ENCODE assay signal across 13 cellular contexts in genomic region chr19:3975637-3976087, GRCh38. TPM values are rescaled to one million over a fixed set of nuclear protein-coding genes. Genes with fewer than 3 reads are reported as not detected.
DNase-seq lines count a peak whose midpoint lies in the region; ATAC-seq, FAIRE-seq and TF ChIP-seq lines count a peak whose summit lies in the region.
"Had no signal": no experiment of that assay in that cellular context is flagged by ENCODE, and none has a peak within 500 bp of the region (broad histone marks: within the 10 kb centered on the region; RNA-seq: fewer than 3 reads in every experiment).

No MANE protein-coding gene starts in this region.

- no peak for TF ChIP-seq CTCF in HepG2 (CRISPR knock-in tag; IDR thresholded peaks at IDR 0.05)
- TF ChIP-seq CTCF in right lobe of liver (IDR thresholded peaks at IDR 0.05), result no peak

- H3K79me2 ChIP-seq in HepG2 (ENCODE audit: insufficient read depth, low read length), result peaks cover 7% of the 10 kb centered on the region

- CTCF ChIA-PET in HepG2 (lab: Yijun Ruan, JAX; ENCODE audit: low intra/inter-chr PET ratio, low total read pairs), result no interaction called here

- in situ Hi-C loops in HepG2 (cut with HindIII; ENCODE audit: extremely low pct_ligation_motif_present, low pct_unique_long_range_greater_than_20kb), result no loop called here

- H3K4me1 Mint-ChIP-seq in activated naive CD8-positive, alpha-beta T cell treated with anti-CD3 and anti-CD28 coated beads for 36 hours, result peaks cover 19% of the 10 kb centered on the region
- H3K4me1 Mint-ChIP-seq in stimulated activated naive B cell treated with anti-CD40 and anti-IgM and Interleukin-4, amounts not matched to agents 10 μg/mL and 1 μg/mL and 100 μg/mL, for 72 hours, result peaks cover 19 to 32% of the 10 kb centered on the region in 2 donors

- H3K36me3 ChIP-seq in HepG2 (replicated peaks in 1 of 2; ENCODE audit: control insufficient read depth in 1 of 2, insufficient read depth in 2 of 2, low read length in 2 of 2), result peaks cover 41 to 48% of the 10 kb centered on the region in 2 experiments
- peaks cover 41 to 58% (median 50%) of the 10 kb centered on the region in 4 donors for H3K36me3 ChIP-seq in right lobe of liver

- TF ChIP-seq POLR2A in HepG2 (IDR thresholded peaks at IDR 0.05; ENCODE audit: insufficient read depth in 1 of 2, low read depth in 2 of 2, low read length in 2 of 2), result peak; percentile 32 to 57; a peak in 2 of 4 replicates
- TF ChIP-seq POLR2A in right lobe of liver (IDR thresholded peaks at IDR 0.05), result no peak

- ATAC-seq in HepG2 (no peak), right lobe of liver (no peak), GM21447 (IDR thresholded peaks at IDR 0.05; ENCODE audit: unreplicated experiment) (no peak)
- ATAC-seq in stimulated activated naive B cell treated with anti-CD40 and anti-IgM and Interleukin-4, amounts not matched to agents 10 μg/mL and 1 μg/mL and 100 μg/mL, for 72 hours (replicated peaks), result no peak

- 93% methylated on average over 14 of the region's 14 CpGs for WGBS in HepG2 (ENCODE audit: low lambda C conversion rate)
- 85% methylated on average over 9 of the region's 14 CpGs for WGBS in right lobe of liver (ENCODE audit: insufficient coverage, low coverage, low lambda C conversion rate, missing lambda C conversion rate)

- no peak for DNase-seq in HepG2 (ENCODE audit: low spot score)
- DNase-seq in right lobe of liver, result no peak
- DNase-seq in activated naive CD8-positive, alpha-beta T cell treated with anti-CD3 and anti-CD28 coated beads for 36 hours, result no peak
- DNase-seq in stimulated activated naive B cell treated with anti-CD40 and anti-IgM and Interleukin-4, amounts not matched to agents 10 μg/mL and 1 μg/mL and 100 μg/mL, for 72 hours, result no peak
- no peak for DNase-seq in islet precursor cell
- DNase-seq: GOT3, NCI-H187 treated with DMSO at 0.1 percent for 48 hours, spleen had no signal

- POLR2A ChIA-PET in HepG2 (lab: Yijun Ruan, JAX), result interaction anchor here (0.6 to 2.8 kb wide), 3 partner anchors 10 to 98 kb away, joined by 4 to 15 read pairs (median 14); partner anchors contain the start of gene EEF2

- H3K9me3 ChIP-seq in HepG2 (ENCODE audit: low read length) (no peaks in the 10 kb centered on the region), right lobe of liver (no peaks in the 10 kb centered on the region)
- H3K9me3 ChIP-seq: BLaER1 treated with 17β-estradiol and CSF1 and Interleukin-3, amounts not matched to agents 10 nM and 100 nM; spleen had no signal

- H3K4me1 ChIP-seq in HepG2 (ENCODE audit: insufficient read depth, low read length) (peaks cover 7% of the 10 kb centered on the region; the same call in 1 of the 2 replicates), right lobe of liver (no peaks in the 10 kb centered on the region)

- no peak overlapping the region for H3K4me2 ChIP-seq in HepG2 (ENCODE audit: low read depth, low read length)

- no peak overlapping the region for H3K9ac ChIP-seq in HepG2 (ENCODE audit: insufficient read depth, low read depth, low read length)

- BruUV-seq in HepG2 (replicated peaks; lab: Mats Ljungman, UMichigan), result no TSS peak

- peaks cover 52% of the 10 kb centered on the region for H4K20me1 ChIP-seq in HepG2 (ENCODE audit: insufficient read depth, low read length)

- H3K4me3 ChIP-seq in HepG2 (replicated peaks in 1 of 3; ENCODE audit: insufficient read depth in 1 of 3, low read depth in 2 of 3, low read length in 3 of 3) (no peak overlapping the region), right lobe of liver (no peak overlapping the region)
- H3K4me3 ChIP-seq: BLaER1 treated with 17β-estradiol and CSF1 and Interleukin-3, amounts not matched to agents 10 nM and 100 nM; spleen had no signal

- intact Hi-C loops in HepG2 (cut with micrococcal nuclease; ENCODE audit: unreplicated experiment), result no loop called here
- intact Hi-C loops in right lobe of liver (cut with DNase I), result no loop called here

- no peak for TF ChIP-seq RAD21 in HepG2 (CRISPR knock-in tag; IDR thresholded peaks at IDR 0.05)

- peaks cover 42% of the 10 kb centered on the region for H3K36me3 Mint-ChIP-seq in activated naive CD8-positive, alpha-beta T cell treated with anti-CD3 and anti-CD28 coated beads for 36 hours
- peaks cover 38 to 40% of the 10 kb centered on the region in 2 donors for H3K36me3 Mint-ChIP-seq in stimulated activated naive B cell treated with anti-CD40 and anti-IgM and Interleukin-4, amounts not matched to agents 10 μg/mL and 1 μg/mL and 100 μg/mL, for 72 hours

- FAIRE-seq in HepG2 (lab: Jason Lieb, UNC), result no peak
- FAIRE-seq: bronchial epithelial cell had no signal

- H3K9me3 Mint-ChIP-seq in activated naive CD8-positive, alpha-beta T cell treated with anti-CD3 and anti-CD28 coated beads for 36 hours, result no peaks in the 10 kb centered on the region
- H3K9me3 Mint-ChIP-seq in stimulated activated naive B cell treated with anti-CD40 and anti-IgM and Interleukin-4, amounts not matched to agents 10 μg/mL and 1 μg/mL and 100 μg/mL, for 72 hours, result no peaks in the 10 kb centered on the region
- H3K9me3 Mint-ChIP-seq: immature natural killer cell; T-helper 2 cell treated with Interferon-gamma antibody and Interleukin-4, amounts not matched to agents 5 μg/mL and 100 μg/mL, for 36 hours had no signal

- no peak for TF ChIP-seq EP300 in HepG2 (IDR thresholded peaks at IDR 0.05; ENCODE audit: low read depth in 2 of 2, low read length in 2 of 2)
- TF ChIP-seq EP300 in HepG2 (CRISPR knock-in tag; IDR thresholded peaks at IDR 0.05; ENCODE audit: borderline replicate concordance), result no peak

- peak overlapping the region; percentile 29 for H3K4me3 Mint-ChIP-seq in activated naive CD8-positive, alpha-beta T cell treated with anti-CD3 and anti-CD28 coated beads for 36 hours
- no peak overlapping the region for H3K4me3 Mint-ChIP-seq in stimulated activated naive B cell treated with anti-CD40 and anti-IgM and Interleukin-4, amounts not matched to agents 10 μg/mL and 1 μg/mL and 100 μg/mL, for 72 hours
- H3K4me3 Mint-ChIP-seq: immature natural killer cell; T-helper 2 cell treated with Interferon-gamma antibody and Interleukin-4, amounts not matched to agents 5 μg/mL and 100 μg/mL, for 36 hours had no signal

- H2AFZ ChIP-seq in HepG2 (ENCODE audit: low read length), result no peak overlapping the region

- no peaks in the 10 kb centered on the region for H3K27me3 Mint-ChIP-seq in activated naive CD8-positive, alpha-beta T cell treated with anti-CD3 and anti-CD28 coated beads for 36 hours
- H3K27me3 Mint-ChIP-seq in stimulated activated naive B cell treated with anti-CD40 and anti-IgM and Interleukin-4, amounts not matched to agents 10 μg/mL and 1 μg/mL and 100 μg/mL, for 72 hours, result no peaks in the 10 kb centered on the region

- H3K27me3 ChIP-seq in HepG2 (ENCODE audit: control insufficient read depth in 1 of 2, insufficient read depth in 2 of 2, low read length in 2 of 2), result no peaks in the 10 kb centered on the region
- no peaks in the 10 kb centered on the region for H3K27me3 ChIP-seq in right lobe of liver
- H3K27me3 ChIP-seq: BLaER1 treated with 17β-estradiol and CSF1 and Interleukin-3, amounts not matched to agents 10 nM and 100 nM; spleen had no signal

- H3K27ac ChIP-seq in HepG2 (ENCODE audit: extremely low read length, insufficient read depth, low read length), result no peak overlapping the region
- H3K27ac ChIP-seq in right lobe of liver, result no peak overlapping the region
- H3K27ac ChIP-seq: spleen had no signal

- peak overlapping the region; percentile 20 for H3K27ac Mint-ChIP-seq in activated naive CD8-positive, alpha-beta T cell treated with anti-CD3 and anti-CD28 coated beads for 36 hours
- H3K27ac Mint-ChIP-seq in stimulated activated naive B cell treated with anti-CD40 and anti-IgM and Interleukin-4, amounts not matched to agents 10 μg/mL and 1 μg/mL and 100 μg/mL, for 72 hours, result peak overlapping the region; percentile 73
- H3K27ac Mint-ChIP-seq: T-helper 2 cell treated with Interferon-gamma antibody and Interleukin-4, amounts not matched to agents 5 μg/mL and 100 μg/mL, for 36 hours had no signal

RNA-seq across cellular contexts. Expression of gene DAPK3, which starts 4.8 kb away (rescaled TPM):
- total RNA-seq in HepG2 (2016; rRNA removed; fragmentation: Illumina TruSeq; extraction: Trizol) (22.0 and 30.5 TPM in 2 replicates), right lobe of liver (10 to 100 TPM; 13.1 to 63.7 (median 24.9) TPM)
- 5.0 and 5.5 TPM in 2 replicates for total RNA-seq in HepG2 (2016; cell fraction: cytosol; rRNA removed; fragmentation: Illumina TruSeq; extraction: Trizol; ENCODE audit: low read depth)
- total RNA-seq in HepG2 (2016; cell fraction: insoluble cytoplasmic fraction; rRNA removed; fragmentation: Illumina TruSeq; extraction: Trizol), result 18.7 and 32.5 TPM in 2 replicates
- 9.6 and 13.4 TPM in 2 replicates for total RNA-seq in HepG2 (2016; cell fraction: membrane; rRNA removed; fragmentation: Illumina TruSeq; extraction: Trizol)
- 20.1 and 21.1 TPM in 2 replicates for total RNA-seq in HepG2 (2016; cell fraction: nucleus; rRNA removed; fragmentation: Illumina TruSeq; extraction: Trizol)
- 37.3 and 51.9 TPM in 2 replicates for polyA plus RNA-seq in HepG2 (2011; rRNA removed)
- polyA plus RNA-seq in HepG2 (2011; cell fraction: cytosol; rRNA removed), result 36.9 and 42.7 TPM in 2 replicates
- polyA plus RNA-seq in HepG2 (2011; cell fraction: nucleus; rRNA removed), result 102 and 107 TPM in 2 replicates
- polyA plus RNA-seq in HepG2 (2012), result 20.1 and 33.8 TPM in 2 replicates
- 2.6 and 2.9 TPM in 2 replicates for polyA plus RNA-seq in HepG2 (2016; cell fraction: cytosol; fragmentation: Illumina TruSeq; extraction: Trizol; ENCODE audit: low read depth)
- 20.1 and 23.6 TPM in 2 replicates for polyA plus RNA-seq in HepG2 (2016; cell fraction: insoluble cytoplasmic fraction; fragmentation: Illumina TruSeq; extraction: Trizol; ENCODE audit: low read depth)
- 5.9 and 6.0 TPM in 2 replicates for polyA plus RNA-seq in HepG2 (2016; cell fraction: membrane; fragmentation: Illumina TruSeq; extraction: Trizol; ENCODE audit: low read depth)
- polyA plus RNA-seq in HepG2 (2016; cell fraction: nucleus; fragmentation: Illumina TruSeq; extraction: Trizol; ENCODE audit: insufficient read depth, low read depth), result 45.3 and 46.8 TPM in 2 replicates
- 44.0 and 66.3 TPM in 2 replicates for polyA minus RNA-seq in HepG2 (2011; rRNA and poly(A)+ RNA removed; ENCODE audit: low replicate concordance)
- polyA minus RNA-seq in HepG2 (2011; cell fraction: cytosol; rRNA and poly(A)+ RNA removed), result 15.7 and 22.0 TPM in 2 replicates
- polyA minus RNA-seq in HepG2 (2011; cell fraction: nucleus; rRNA and poly(A)+ RNA removed), result 24.7 and 27.2 TPM in 2 replicates
- total RNA-seq in activated naive CD8-positive, alpha-beta T cell treated with anti-CD3 and anti-CD28 coated beads for 36 hours, result 10 to 100 TPM; 31.6 to 32.2 TPM

RNA-seq across cellular contexts. Expression of gene EEF2, which starts 9.6 kb away (rescaled TPM):
- 1,722 and 1,777 TPM in 2 replicates for total RNA-seq in HepG2 (2016; rRNA removed; fragmentation: Illumina TruSeq; extraction: Trizol)
- total RNA-seq in HepG2 (2016; cell fraction: cytosol; rRNA removed; fragmentation: Illumina TruSeq; extraction: Trizol; ENCODE audit: low read depth), result 663 and 837 TPM in 2 replicates
- total RNA-seq in HepG2 (2016; cell fraction: insoluble cytoplasmic fraction; rRNA removed; fragmentation: Illumina TruSeq; extraction: Trizol), result 1,312 and 1,845 TPM in 2 replicates
- 2,334 and 2,783 TPM in 2 replicates for total RNA-seq in HepG2 (2016; cell fraction: membrane; rRNA removed; fragmentation: Illumina TruSeq; extraction: Trizol)
- total RNA-seq in HepG2 (2016; cell fraction: nucleus; rRNA removed; fragmentation: Illumina TruSeq; extraction: Trizol), result 709 and 773 TPM in 2 replicates
- polyA plus RNA-seq in HepG2 (2011; rRNA removed), result 1,441 and 1,465 TPM in 2 replicates
- 1,619 and 2,301 TPM in 2 replicates for polyA plus RNA-seq in HepG2 (2011; cell fraction: cytosol; rRNA removed)
- polyA plus RNA-seq in HepG2 (2011; cell fraction: nucleus; rRNA removed), result 945 and 1,058 TPM in 2 replicates
- polyA plus RNA-seq in HepG2 (2012), result 2,825 and 3,817 TPM in 2 replicates
- polyA plus RNA-seq in HepG2 (2016; cell fraction: cytosol; fragmentation: Illumina TruSeq; extraction: Trizol; ENCODE audit: low read depth), result 660 and 778 TPM in 2 replicates
- 1,198 and 1,548 TPM in 2 replicates for polyA plus RNA-seq in HepG2 (2016; cell fraction: insoluble cytoplasmic fraction; fragmentation: Illumina TruSeq; extraction: Trizol; ENCODE audit: low read depth)
- polyA plus RNA-seq in HepG2 (2016; cell fraction: membrane; fragmentation: Illumina TruSeq; extraction: Trizol; ENCODE audit: low read depth), result 1,837 and 2,206 TPM in 2 replicates
- 1,012 and 1,080 TPM in 2 replicates for polyA plus RNA-seq in HepG2 (2016; cell fraction: nucleus; fragmentation: Illumina TruSeq; extraction: Trizol; ENCODE audit: insufficient read depth, low read depth)
- 1,462 and 3,209 TPM in 2 replicates for polyA minus RNA-seq in HepG2 (2011; rRNA and poly(A)+ RNA removed; ENCODE audit: low replicate concordance)
- polyA minus RNA-seq in HepG2 (2011; cell fraction: cytosol; rRNA and poly(A)+ RNA removed), result 1,805 and 1,823 TPM in 2 replicates
- polyA minus RNA-seq in HepG2 (2011; cell fraction: nucleus; rRNA and poly(A)+ RNA removed), result 434 and 615 TPM in 2 replicates
- 1,000 to 10,000 TPM in 4 of 6 experiments, 100 to 1,000 TPM in 2; 933 to 1,231 (median 1,031) TPM for total RNA-seq in right lobe of liver
- 1,000 to 10,000 TPM; 3,340 to 3,392 TPM for total RNA-seq in activated naive CD8-positive, alpha-beta T cell treated with anti-CD3 and anti-CD28 coated beads for 36 hours

RNA-seq across cellular contexts. Expression of gene PIAS4, which starts 31.9 kb away (rescaled TPM):
- 20.1 and 22.4 TPM in 2 replicates for total RNA-seq in HepG2 (2016; rRNA removed; fragmentation: Illumina TruSeq; extraction: Trizol)
- total RNA-seq in HepG2 (2016; cell fraction: cytosol; rRNA removed; fragmentation: Illumina TruSeq; extraction: Trizol; ENCODE audit: low read depth), result 4.3 and 5.1 TPM in 2 replicates
- total RNA-seq in HepG2 (2016; cell fraction: insoluble cytoplasmic fraction; rRNA removed; fragmentation: Illumina TruSeq; extraction: Trizol), result 16.7 and 23.3 TPM in 2 replicates
- 9.8 and 11.2 TPM in 2 replicates for total RNA-seq in HepG2 (2016; cell fraction: membrane; rRNA removed; fragmentation: Illumina TruSeq; extraction: Trizol)
- total RNA-seq in HepG2 (2016; cell fraction: nucleus; rRNA removed; fragmentation: Illumina TruSeq; extraction: Trizol), result 9.7 and 15.2 TPM in 2 replicates
- 8.7 and 9.0 TPM in 2 replicates for polyA plus RNA-seq in HepG2 (2011; rRNA removed)
- polyA plus RNA-seq in HepG2 (2011; cell fraction: cytosol; rRNA removed), result 11.2 and 43.1 TPM in 2 replicates
- polyA plus RNA-seq in HepG2 (2011; cell fraction: nucleus; rRNA removed), result 22.4 and 27.4 TPM in 2 replicates
- 19.1 and 20.7 TPM in 2 replicates for polyA plus RNA-seq in HepG2 (2012)
- polyA plus RNA-seq in HepG2 (2016; cell fraction: cytosol; fragmentation: Illumina TruSeq; extraction: Trizol; ENCODE audit: low read depth), result 3.3 and 3.5 TPM in 2 replicates
- polyA plus RNA-seq in HepG2 (2016; cell fraction: insoluble cytoplasmic fraction; fragmentation: Illumina TruSeq; extraction: Trizol; ENCODE audit: low read depth), result 18.2 and 33.3 TPM in 2 replicates
- 5.6 and 5.9 TPM in 2 replicates for polyA plus RNA-seq in HepG2 (2016; cell fraction: membrane; fragmentation: Illumina TruSeq; extraction: Trizol; ENCODE audit: low read depth)
- polyA plus RNA-seq in HepG2 (2016; cell fraction: nucleus; fragmentation: Illumina TruSeq; extraction: Trizol; ENCODE audit: insufficient read depth, low read depth), result 36.3 and 39.1 TPM in 2 replicates
- polyA minus RNA-seq in HepG2 (2011; rRNA and poly(A)+ RNA removed; ENCODE audit: low replicate concordance), result 12.2 and 13.9 TPM in 2 replicates
- polyA minus RNA-seq in HepG2 (2011; cell fraction: cytosol; rRNA and poly(A)+ RNA removed), result 5.1 and 7.7 TPM in 2 replicates
- polyA minus RNA-seq in HepG2 (2011; cell fraction: nucleus; rRNA and poly(A)+ RNA removed), result 14.5 and 15.1 TPM in 2 replicates
- total RNA-seq in right lobe of liver, result 10 to 100 TPM in 5 of 6 experiments, 1 to 10 TPM in 1; 9.9 to 20.0 (median 14.9) TPM
- total RNA-seq in activated naive CD8-positive, alpha-beta T cell treated with anti-CD3 and anti-CD28 coated beads for 36 hours, result 10 to 100 TPM; 24.0 to 26.3 TPM

RNA-seq across cellular contexts. Expression of gene NMRK2, which starts 42.8 kb away (rescaled TPM):
- total RNA-seq in HepG2 (2016; rRNA removed; fragmentation: Illumina TruSeq; extraction: Trizol) (not detected in 2 replicates), right lobe of liver (under 1 TPM in 1 of 6 experiments, not detected in 5; 0.17 TPM)
- total RNA-seq in HepG2 (2016; cell fraction: cytosol; rRNA removed; fragmentation: Illumina TruSeq; extraction: Trizol; ENCODE audit: low read depth), result not detected in 2 replicates
- total RNA-seq in HepG2 (2016; cell fraction: insoluble cytoplasmic fraction; rRNA removed; fragmentation: Illumina TruSeq; extraction: Trizol), result not detected in 2 replicates
- total RNA-seq in HepG2 (2016; cell fraction: membrane; rRNA removed; fragmentation: Illumina TruSeq; extraction: Trizol), result not detected in 2 replicates
- total RNA-seq in HepG2 (2016; cell fraction: nucleus; rRNA removed; fragmentation: Illumina TruSeq; extraction: Trizol), result not detected in 2 replicates
- polyA plus RNA-seq in HepG2 (2011; rRNA removed), result not detected in 2 replicates
- polyA plus RNA-seq in HepG2 (2011; cell fraction: cytosol; rRNA removed), result not detected in 2 replicates
- polyA plus RNA-seq in HepG2 (2011; cell fraction: nucleus; rRNA removed), result not detected in 2 replicates
- not detected in 2 replicates for polyA plus RNA-seq in HepG2 (2012)
- not detected in 2 replicates for polyA plus RNA-seq in HepG2 (2016; cell fraction: cytosol; fragmentation: Illumina TruSeq; extraction: Trizol; ENCODE audit: low read depth)
- polyA plus RNA-seq in HepG2 (2016; cell fraction: insoluble cytoplasmic fraction; fragmentation: Illumina TruSeq; extraction: Trizol; ENCODE audit: low read depth), result not detected in 2 replicates
- not detected in 2 replicates for polyA plus RNA-seq in HepG2 (2016; cell fraction: membrane; fragmentation: Illumina TruSeq; extraction: Trizol; ENCODE audit: low read depth)
- not detected in 2 replicates for polyA plus RNA-seq in HepG2 (2016; cell fraction: nucleus; fragmentation: Illumina TruSeq; extraction: Trizol; ENCODE audit: insufficient read depth, low read depth)
- polyA minus RNA-seq in HepG2 (2011; rRNA and poly(A)+ RNA removed; ENCODE audit: low replicate concordance), result not detected in 2 replicates
- polyA minus RNA-seq in HepG2 (2011; cell fraction: cytosol; rRNA and poly(A)+ RNA removed), result not detected in 2 replicates
- polyA minus RNA-seq in HepG2 (2011; cell fraction: nucleus; rRNA and poly(A)+ RNA removed), result not detected in 2 replicates
- not detected for total RNA-seq in activated naive CD8-positive, alpha-beta T cell treated with anti-CD3 and anti-CD28 coated beads for 36 hours
- total RNA-seq: bronchial epithelial cell, spleen had no signal
- polyA plus RNA-seq: immature natural killer cell had no signal
